Comparison of ENCODE assay signal across 19 cellular contexts in genomic region chr15:98513428-98513991, GRCh38.
"Had no signal": no experiment of that assay in that cellular context is flagged by ENCODE, and none has a peak within 500 bp of the region (broad histone marks: within the 10 kb centered on the region; RNA-seq: fewer than 3 reads in every experiment).

No MANE protein-coding gene starts in this region.

- FAIRE-seq: bronchial epithelial cell had no signal

- H3K4me3 ChIP-seq: colonic mucosa, dorsolateral prefrontal cortex, hepatocyte, tibial artery had no signal

- H3K27ac ChIP-seq: colonic mucosa, dorsolateral prefrontal cortex, foreskin keratinocyte, hepatocyte, tibial artery, VCaP had no signal

- H3K36me3 ChIP-seq: colonic mucosa, tibial artery had no signal

- H3K4me1 ChIP-seq: colonic mucosa, foreskin keratinocyte, tibial artery had no signal

- ATAC-seq: activated CD4-positive, CD25-positive, alpha-beta regulatory T cell treated with anti-CD3 and anti-CD28 coated beads, Interleukin-2, amount 50 U/mL, for 24 hours; activated T-cell treated with anti-CD3 and anti-CD28 coated beads, Interleukin-2, amount 50 U/mL, for 72 hours; foreskin keratinocyte; left cardiac atrium; natural killer cell; stimulated activated naive CD8-positive, alpha-beta T cell treated with anti-CD3 and anti-CD28 coated beads, Interleukin-15, Interleukin-2, amounts not matched to agents 100 U/mL and 50 U/mL, for 24 hours had no signal

- DNase-seq: activated CD4-positive, alpha-beta memory T cell treated with anti-CD3 and anti-CD28 coated beads, Interleukin-2, amount 10 ng/mL, durations not matched to agents 7 days and 5 days; activated CD4-positive, alpha-beta T cell treated with anti-CD3 and anti-CD28 coated beads, Interleukin-2, amount 10 ng/mL, durations not matched to agents 24 days and 14 days; activated effector memory CD4-positive, alpha-beta T cell treated with Interleukin-2 at 50 U/mL for 16 hours; activated naive CD4-positive, alpha-beta T cell treated with anti-CD3 and anti-CD28 coated beads for 36 hours; activated naive CD8-positive, alpha-beta T cell treated with anti-CD3 and anti-CD28 coated beads, Interleukin-2, amount 10 ng/mL, durations not matched to agents 7 days and 5 days; activated T-cell treated with anti-CD3 and anti-CD28 coated beads, Interleukin-2, amount 50 U/mL, for 72 hours; amniotic stem cell; colonic mucosa; dorsolateral prefrontal cortex; foreskin keratinocyte; left cardiac atrium; natural killer cell; stimulated activated CD4-positive, alpha-beta T cell treated with anti-CD3 and anti-CD28 coated beads, Interleukin-4, amount 100 ng/mL, for 24 hours; stimulated activated naive CD8-positive, alpha-beta T cell treated with anti-CD3 and anti-CD28 coated beads, Interleukin-15, Interleukin-2, amounts not matched to agents 100 U/mL and 50 U/mL, for 24 hours; tibial artery had no signal

- H3K27me3 ChIP-seq: colonic mucosa, hepatocyte, tibial artery had no signal

- H3K9me3 ChIP-seq: colonic mucosa, tibial artery had no signal
